7 cellular contexts compared by ENCODE assay signal in the genomic region with DNA sequence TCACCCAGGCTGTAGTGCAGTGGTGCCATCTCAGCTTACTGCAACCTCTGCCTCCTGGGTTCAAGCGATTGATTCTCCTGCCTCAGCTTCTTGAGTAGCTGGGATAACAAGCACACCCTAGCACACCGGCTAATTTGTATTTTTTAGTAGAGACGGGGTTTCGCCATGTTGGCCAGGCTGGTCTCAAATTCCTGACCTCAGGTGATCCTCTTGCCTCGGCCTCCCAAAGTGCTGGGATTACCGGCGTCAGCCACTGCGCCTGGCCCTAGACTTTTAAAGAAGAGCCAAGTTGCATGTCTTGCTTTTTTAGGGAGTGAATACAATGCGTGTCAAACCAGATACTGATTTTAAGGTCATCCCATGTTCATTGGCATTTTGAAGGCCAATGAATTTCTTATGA. TPM values are rescaled to one million over a fixed set of nuclear protein-coding genes. Genes with fewer than 3 reads are reported as not detected.
DNase-seq lines count a peak whose midpoint lies in the region; ATAC-seq and TF ChIP-seq lines count a peak whose summit lies in the region.
"Not testable (repeated sequence)": the region's sequence is repeated elsewhere in the genome, so short reads cannot be mapped to it uniquely, and the experiment has no call there.

No MANE protein-coding gene starts in this region.

- CTCF ChIA-PET in PC-3 (lab: Charles Lee); mammary epithelial cell (lab: Charles Lee; ENCODE audit: low non-redundant PET): not testable (repeated sequence)

- not testable (repeated sequence) for ATAC-seq in PC-3, psoas muscle

- not testable (repeated sequence) for H2BK5ac ChIP-seq in mesenchymal stem cell (ENCODE audit: low read depth, low read length, poor library complexity, severe bottlenecking)

- dilution Hi-C loops in mammary epithelial cell (cut with HindIII; ENCODE audit: low sequenced_read_pairs), result not testable (repeated sequence)

- H3K27ac ChIP-seq in PC-3 (ENCODE audit: low read length); mammary epithelial cell (ENCODE audit: insufficient read depth, low read depth, low read length); mesenchymal stem cell (ENCODE audit: low read length, poor library complexity, severe bottlenecking): not testable (repeated sequence)
- H3K27ac ChIP-seq in psoas muscle, result peak overlapping the region; percentile 99

- peak overlapping the region; percentile 80 for H3K4me3 Mint-ChIP-seq in activated T-cell treated with anti-CD3 and anti-CD28 coated beads, Interleukin-2, amount 50 U/mL, for 24 hours

- peak overlapping the region; percentile 80 for H3K4me3 ChIP-seq in PC-3 (ENCODE audit: low read length)
- H3K4me3 ChIP-seq in mammary epithelial cell (replicated peaks in 1 of 3; ENCODE audit: insufficient read depth in 1 of 3, low read depth in 2 of 3, low read length in 3 of 3), result not testable (repeated sequence)
- peak overlapping the region; percentile 86 for H3K4me3 ChIP-seq in fibroblast of the aortic adventitia (ENCODE audit: low read depth, low read length)
- peak overlapping the region in 1 of 2 experiments; percentile 82 for H3K4me3 ChIP-seq in mesenchymal stem cell (ENCODE audit: insufficient read depth in 1 of 2, low read depth in 1 of 2, low read length in 2 of 2)
- H3K4me3 ChIP-seq in psoas muscle, result peak overlapping the region; percentile 84

- BruUV-seq in PC-3 (replicated peaks; lab: Mats Ljungman, UMichigan), result not testable (repeated sequence)
- TSS peak; percentile 9 for BruUV-seq in mammary epithelial cell (replicated peaks; lab: Mats Ljungman, UMichigan)

- not testable (repeated sequence) for H2BK120ac ChIP-seq in mesenchymal stem cell (ENCODE audit: low read depth, low read length)

- in situ Hi-C loops in mammary epithelial cell (cut with MboI; ENCODE audit: low sequenced_read_pairs in 2 of 2), result not testable (repeated sequence)

- H3K4me2 ChIP-seq in PC-3 (ENCODE audit: low read length), result peak overlapping the region; percentile 88; the same call in 1 of the 2 replicates
- H3K4me2 ChIP-seq in mammary epithelial cell (ENCODE audit: insufficient read depth, low read depth, low read length), result peak overlapping the region; percentile 93
- peak overlapping the region; percentile 13 for H3K4me2 ChIP-seq in mesenchymal stem cell (ENCODE audit: low read length, poor library complexity, severe bottlenecking)

- not testable (repeated sequence) for H3K4ac ChIP-seq in mesenchymal stem cell (ENCODE audit: low read depth in 1 of 2, low read length in 2 of 2)

- not testable (repeated sequence) for H3K9me3 Mint-ChIP-seq in activated T-cell treated with anti-CD3 and anti-CD28 coated beads, Interleukin-2, amount 50 U/mL, for 24 hours

- not testable (repeated sequence) for H2AFZ ChIP-seq in PC-3 (ENCODE audit: low read length); mammary epithelial cell (ENCODE audit: low read depth, low read length); mesenchymal stem cell (ENCODE audit: low read depth, low read length)

- H3K4me1 ChIP-seq in ES-I3 (ENCODE audit: insufficient read depth, low read length) (peaks cover 11% of the 10 kb centered on the region), mammary epithelial cell (ENCODE audit: insufficient read depth, low read length) (peaks cover 10% of the 10 kb centered on the region), psoas muscle (peaks cover 23% of the 10 kb centered on the region)
- H3K4me1 ChIP-seq in PC-3 (ENCODE audit: insufficient read depth, low read length); mesenchymal stem cell (ENCODE audit: control insufficient read depth, insufficient read depth, low read depth, low read length): not testable (repeated sequence)

- peak overlapping the region; percentile 79 for H3K27ac Mint-ChIP-seq in activated T-cell treated with anti-CD3 and anti-CD28 coated beads, Interleukin-2, amount 50 U/mL, for 24 hours

- DNase-seq in PC-3; activated T-cell treated with anti-CD3 and anti-CD28 coated beads, Interleukin-2, amount 50 U/mL, for 24 hours; mammary epithelial cell; fibroblast of the aortic adventitia (ENCODE audit: low read depth); mesenchymal stem cell; psoas muscle: not testable (repeated sequence)

- not testable (repeated sequence) for TF ChIP-seq CTCF in PC-3 (conservative IDR thresholded peaks at IDR 0.05; ENCODE audit: low read depth, low read length); mammary epithelial cell (conservative IDR thresholded peaks at IDR 0.05 in 1 of 2, IDR thresholded peaks at IDR 0.05 in 1 of 2; ENCODE audit: extremely low read depth in 1 of 2, insufficient read depth in 1 of 2, low read depth in 1 of 2, low read length in 2 of 2); fibroblast of the aortic adventitia (IDR thresholded peaks at IDR 0.05; ENCODE audit: insufficient read depth, low read length); psoas muscle (IDR thresholded peaks at IDR 0.05)

- not testable (repeated sequence) for H3K27me3 Mint-ChIP-seq in activated T-cell treated with anti-CD3 and anti-CD28 coated beads, Interleukin-2, amount 50 U/mL, for 24 hours

- intact Hi-C loops in PC-3 (cut with micrococcal nuclease); psoas muscle (cut with DNase I): not testable (repeated sequence)
- intact Hi-C loops in mammary epithelial cell (cut with micrococcal nuclease), result loop anchor here (1.0 kb wide), 1 partner anchor 258 kb away; no protein-coding TSS in a partner anchor

- H3F3A ChIP-seq in PC-3 (ENCODE audit: low read length, unreplicated experiment), result not testable (repeated sequence)

- POLR2A ChIA-PET in PC-3 (lab: Charles Lee; ENCODE audit: unreplicated experiment), result not testable (repeated sequence)

- not testable (repeated sequence) for H3K18ac ChIP-seq in mesenchymal stem cell (ENCODE audit: low read depth in 1 of 2, low read length in 2 of 2)

- H4K20me1 ChIP-seq in PC-3 (ENCODE audit: low read length); mammary epithelial cell (ENCODE audit: insufficient read depth, low read length): not testable (repeated sequence)

- H3K14ac ChIP-seq in mesenchymal stem cell (ENCODE audit: low read length in 2 of 2), result not testable (repeated sequence)

- 87% methylated on average over 9 of the region's 9 CpGs for WGBS in mammary epithelial cell (ENCODE audit: low coverage, missing lambda C conversion rate)
- 96% methylated on average over 9 of the region's 9 CpGs for WGBS in mesenchymal stem cell
- WGBS in psoas muscle, 3 donors, result 42 to 57% (median 43%) methylated on average over 9 of the region's 9 CpGs

- H2BK15ac ChIP-seq in mesenchymal stem cell (ENCODE audit: low read depth, poor library complexity, severe bottlenecking), result not testable (repeated sequence)

- H3K79me1 ChIP-seq in mesenchymal stem cell (replicated peaks; ENCODE audit: low read length, poor library complexity, severe bottlenecking), result not testable (repeated sequence)

- not testable (repeated sequence) for H3K23ac ChIP-seq in mesenchymal stem cell (ENCODE audit: low read length in 2 of 2)

- not testable (repeated sequence) for H3K27me3 ChIP-seq in PC-3 (ENCODE audit: low read length); mammary epithelial cell (ENCODE audit: insufficient read depth, low read length); mesenchymal stem cell (ENCODE audit: control insufficient read depth in 1 of 2, insufficient read depth in 1 of 2, low read length in 2 of 2); psoas muscle (ENCODE audit: insufficient read depth in 3 of 3, low read length in 2 of 3)

- H4K8ac ChIP-seq in mesenchymal stem cell (ENCODE audit: low read length), result not testable (repeated sequence)

- peaks cover 48% of the 10 kb centered on the region for H3K36me3 Mint-ChIP-seq in activated T-cell treated with anti-CD3 and anti-CD28 coated beads, Interleukin-2, amount 50 U/mL, for 24 hours (ENCODE audit: low read depth)

- not testable (repeated sequence) for H2AK5ac ChIP-seq in mesenchymal stem cell (ENCODE audit: low read length, severe bottlenecking)

- not testable (repeated sequence) for H3K9me3 ChIP-seq in ES-I3 (ENCODE audit: control insufficient read depth, insufficient read depth, low read length); PC-3 (ENCODE audit: low read length); mammary epithelial cell (replicated peaks; ENCODE audit: insufficient read depth, low read length); mesenchymal stem cell (ENCODE audit: control insufficient read depth, low read length); psoas muscle

- H3K9me2 ChIP-seq in PC-3 (replicated peaks; ENCODE audit: low read length), result not testable (repeated sequence)

- H2BK12ac ChIP-seq in mesenchymal stem cell (ENCODE audit: low read length in 2 of 2), result not testable (repeated sequence)

- H3K36me3 ChIP-seq in ES-I3 (ENCODE audit: insufficient read depth, low read length) (peaks cover 10% of the 10 kb centered on the region), mammary epithelial cell (ENCODE audit: insufficient read depth, low read length) (peaks cover 13% of the 10 kb centered on the region), mesenchymal stem cell (ENCODE audit: control insufficient read depth in 1 of 2, insufficient read depth in 2 of 2, low read depth in 1 of 2, low read length in 2 of 2) (peaks cover 22 to 43% of the 10 kb centered on the region in 2 experiments), psoas muscle (ENCODE audit: insufficient read depth in 1 of 2, low read depth in 1 of 2) (peaks cover 0 to 47% of the 10 kb centered on the region in 2 donors)
- not testable (repeated sequence) for H3K36me3 ChIP-seq in PC-3 (ENCODE audit: low read depth, low read length)

- peaks cover 39% of the 10 kb centered on the region for H3K79me2 ChIP-seq in PC-3 (ENCODE audit: low read length)
- peaks cover 55% of the 10 kb centered on the region for H3K79me2 ChIP-seq in mammary epithelial cell (ENCODE audit: insufficient read depth, low read length)

- peaks cover 27% of the 10 kb centered on the region for H3K4me1 Mint-ChIP-seq in activated T-cell treated with anti-CD3 and anti-CD28 coated beads, Interleukin-2, amount 50 U/mL, for 24 hours (ENCODE audit: low read depth)

- H4K91ac ChIP-seq in mesenchymal stem cell (ENCODE audit: low read length), result not testable (repeated sequence)

- H3K9ac ChIP-seq in ES-I3 (ENCODE audit: low read depth, low read length) (peak overlapping the region; percentile 53), mesenchymal stem cell (ENCODE audit: low read length) (peak overlapping the region; percentile 70)
- not testable (repeated sequence) for H3K9ac ChIP-seq in PC-3 (ENCODE audit: low read length); mammary epithelial cell (ENCODE audit: insufficient read depth, low read length)

RNA-seq across cellular contexts. Expression of a gene that starts 1.9 kb away (rescaled TPM):
- total RNA-seq in PC-3 (2014; rRNA removed) (21.5 and 32.5 TPM in 2 replicates), mammary epithelial cell (10 to 100 TPM; 33.7 to 38.2 TPM), fibroblast of the aortic adventitia (ENCODE audit: low replicate concordance) (36.1 and 47.6 TPM in 2 replicates), psoas muscle (10 to 100 TPM; 11.8 to 21.1 (median 16.9) TPM)
- polyA plus RNA-seq in mammary epithelial cell (22.9 TPM), psoas muscle (10 to 100 TPM in 1 of 3 donors, 1 to 10 TPM in 2; 9.6 to 16.0 (median 10.0) TPM)
- polyA minus RNA-seq in mammary epithelial cell, result 13.9 TPM
- 29.2 TPM for polyA plus RNA-seq in mesenchymal stem cell (2013, experiment 1 of 2)
- 30.7 TPM for polyA plus RNA-seq in mesenchymal stem cell (2013, experiment 2 of 2)

RNA-seq across cellular contexts. Expression of a gene that starts 10.5 kb away (rescaled TPM):
- total RNA-seq in PC-3 (2014; rRNA removed) (0.17 and 0.26 TPM in 2 replicates), mammary epithelial cell (1 to 10 TPM; 1.3 to 1.5 TPM), fibroblast of the aortic adventitia (ENCODE audit: low replicate concordance) (0.41 and 0.90 TPM in 2 replicates), psoas muscle (under 1 TPM; 0.15 to 0.79 (median 0.35) TPM)
- polyA plus RNA-seq in mammary epithelial cell (0.16 TPM), psoas muscle (under 1 TPM; 0.04 to 0.21 (median 0.11) TPM)
- not detected for polyA minus RNA-seq in mammary epithelial cell
- polyA plus RNA-seq in mesenchymal stem cell (2013, experiment 1 of 2), result 1.8 TPM
- 1.8 TPM for polyA plus RNA-seq in mesenchymal stem cell (2013, experiment 2 of 2)

Comparison
In these comparisons a context has a peak if more than half of its experiments do, and no peak if none do; other contexts are left out.
1. H3K4me2 ChIP-seq: peak in every context shown above with its lines; median percentile 93 in mammary epithelial cell; 88 in PC-3; 13 in mesenchymal stem cell.